ENCODE assay signal across 8 cellular contexts in genomic region chr20:833450-834150, GRCh38. TPM values are rescaled to one million over a fixed set of nuclear protein-coding genes. Genes with fewer than 3 reads are reported as not detected.
DNase-seq lines count a peak whose midpoint lies in the region; ATAC-seq and TF ChIP-seq lines count a peak whose summit lies in the region.

TSS of gene FAM110A (plus strand) at chr20:833715. CDS start at chr20:844805, 11,090 bp downstream.

- peaks cover 26 to 34% of the 10 kb centered on the region in 2 donors for H3K4me1 ChIP-seq in adrenal gland (replicated peaks in 1 of 2)
- peaks cover 8 to 63% (median 25%) of the 10 kb centered on the region in 9 donors for H3K4me1 ChIP-seq in heart right ventricle
- H3K4me1 ChIP-seq in upper lobe of left lung, result peaks cover 31 to 54% (median 44%) of the 10 kb centered on the region in 4 donors

- WGBS in adrenal gland, 4 donors, result 0 to 1% (median 0%) methylated on average over 12 to 64 of the region's 64 CpGs
- WGBS in heart right ventricle, 2 donors, result 1% methylated on average over 62 to 64 of the region's 64 CpGs
- 0 to 1% methylated on average over 15 to 54 of the region's 64 CpGs for WGBS in upper lobe of left lung, 2 donors

- peak in 1 of 4 donors; percentile 44 for TF ChIP-seq EP300 in upper lobe of left lung (IDR thresholded peaks at IDR 0.05)

- H3K27me3 ChIP-seq in adrenal gland (no peaks in the 10 kb centered on the region), heart right ventricle (no peaks in the 10 kb centered on the region), upper lobe of left lung (no peaks in the 10 kb centered on the region)

- TF ChIP-seq CTCF in adrenal gland (IDR thresholded peaks at IDR 0.05) (no peak), heart right ventricle (IDR thresholded peaks at IDR 0.05) (no peak), upper lobe of left lung (IDR thresholded peaks at IDR 0.05) (peak in 2 of 6 experiments; percentile 8 to 11)

- peak; percentile 54 for TF ChIP-seq POLR2A in GM15510 (IDR thresholded peaks at IDR 0.05; ENCODE audit: borderline replicate concordance, extremely low read depth, insufficient read length)
- peak in 1 of 2 donors; percentile 27 for TF ChIP-seq POLR2A in adrenal gland (IDR thresholded peaks at IDR 0.05)
- TF ChIP-seq POLR2A in upper lobe of left lung (IDR thresholded peaks at IDR 0.05), result peak in 2 of 4 donors; percentile 64 to 76

- DNase-seq in NCI-H146 treated with DMSO at 0.1 percent for 48 hours (lab: John Stamatoyannopoulos, UW; ENCODE audit: unreplicated experiment), result peak; percentile 96
- peak; percentile 96 to 98 (median 97) for DNase-seq in adrenal gland
- peak; percentile 98 for DNase-seq in heart right ventricle
- peak; percentile 85 to 99 (median 93) for DNase-seq in posterior cingulate gyrus
- DNase-seq in upper lobe of left lung, result peak; percentile 98 to 99

- H3K9me3 ChIP-seq in adrenal gland (replicated peaks in 1 of 3) (no peaks in the 10 kb centered on the region), heart right ventricle (peaks cover 0 to 10% (median 0%) of the 10 kb centered on the region in 11 donors), upper lobe of left lung (no peaks in the 10 kb centered on the region)

- no peaks in the 10 kb centered on the region for H3K36me3 ChIP-seq in adrenal gland (replicated peaks in 1 of 2)
- H3K36me3 ChIP-seq in heart right ventricle, result no peaks in the 10 kb centered on the region
- no peaks in the 10 kb centered on the region for H3K36me3 ChIP-seq in upper lobe of left lung

- ATAC-seq in HG02884 (IDR thresholded peaks at IDR 0.05; ENCODE audit: unreplicated experiment), result peak; percentile 95
- peak; percentile 97 to 98 (median 98) for ATAC-seq in heart right ventricle
- ATAC-seq in upper lobe of left lung (ENCODE audit: low FRiP score in 2 of 2), result peak; percentile 97 to 99

- H3K4me3 ChIP-seq in adrenal gland, result peak within 1 kb of the TSS in 3 of 4 donors; percentile 11 to 97 (median 72)
- peak within 1 kb of the TSS; percentile 68 to 89 (median 82) for H3K4me3 ChIP-seq in heart right ventricle
- peak within 1 kb of the TSS; percentile 72 to 89 (median 86) for H3K4me3 ChIP-seq in upper lobe of left lung

- peak within 1 kb of the TSS; percentile 52 to 90 (median 80) for H3K27ac ChIP-seq in adrenal gland
- peak within 1 kb of the TSS; percentile 14 to 95 (median 90) for H3K27ac ChIP-seq in heart right ventricle
- peak within 1 kb of the TSS; percentile 87 to 97 (median 94) for H3K27ac ChIP-seq in upper lobe of left lung

- intact Hi-C loops in T-helper 1 cell treated with Interleukin-12 subunit alpha and Interleukin-12 subunit beta and Interleukin-4 antibody, amounts not matched to agents 30 ng/mL and 1 ng/mL, for 36 hours (cut with micrococcal nuclease), result loop anchor here (1.0 to 10.0 kb wide), 9 partner anchors 11 to 1269 kb away; partner anchors contain the start of genes NSFL1C, PSMF1, RAD21L1 and SIRPG
- intact Hi-C loops in adrenal gland (cut with DNase I) (no loop called here), heart right ventricle (cut with DNase I) (loop anchor here in 1 of 10 donors (10.0 kb wide), 1 partner anchor 281 kb away; the partner anchor contains the start of gene PSMF1), posterior cingulate gyrus (cut with DNase I) (no loop called here)

RNA-seq across cellular contexts. Expression of gene FAM110A, which starts in this region (rescaled TPM):
- total RNA-seq in T-helper 1 cell treated with Interleukin-12 subunit alpha and Interleukin-12 subunit beta and Interleukin-4 antibody, amounts not matched to agents 30 ng/mL and 1 ng/mL, for 36 hours, result 27.4 and 28.3 TPM in 2 replicates
- total RNA-seq in adrenal gland, result 10 to 100 TPM in 5 of 8 donors, 1 to 10 TPM in 3; 4.8 to 16.7 (median 10.8) TPM
- 1 to 10 TPM; 2.4 to 7.1 (median 6.2) TPM for polyA plus RNA-seq in adrenal gland
- total RNA-seq in heart right ventricle, result 1 to 10 TPM in 9 of 10 donors, under 1 TPM in 1; 0.99 to 5.9 (median 1.9) TPM
- polyA plus RNA-seq in heart right ventricle, result 1 to 10 TPM; 2.0 to 2.3 TPM
- 10 to 100 TPM; 13.2 to 27.9 (median 19.9) TPM for total RNA-seq in upper lobe of left lung

Comparison
In these comparisons a context has a peak if more than half of its experiments do, and no peak if none do; other contexts are left out.
1. Peak in every context shown above with its lines: DNase-seq, ATAC-seq, H3K4me3 ChIP-seq and H3K27ac ChIP-seq.